Comparison of ENCODE assay signal across 16 cellular contexts in genomic region chr13:111461445-111462149, GRCh38.
"Had no signal": no experiment of that assay in that cellular context is flagged by ENCODE, and none has a peak within 500 bp of the region (broad histone marks: within the 10 kb centered on the region; RNA-seq: fewer than 3 reads in every experiment).

No MANE protein-coding gene starts in this region.

- H3K27ac Mint-ChIP-seq: activated naive CD4-positive, alpha-beta T cell treated with anti-CD3 and anti-CD28 coated beads for 36 hours; activated naive CD8-positive, alpha-beta T cell treated with anti-CD3 and anti-CD28 coated beads, Interleukin-2, amount 50 U/mL, for 24 hours; activated T-helper 2 cell treated with anti-CD3 and anti-CD28 coated beads, Interferon-gamma antibody, Interleukin-2, Interleukin-4, amounts not matched to agents 10 μg/mL and 5 μg/mL and 100 μg/mL, durations not matched to agents 14 hours and 24 hours and 36 hours; mesothelial cell of epicardium; T-helper 17 cell had no signal

- H3K4me1 ChIP-seq: gastrocnemius medialis, heart left ventricle, lower lobe of right lung, pancreas, tibial nerve had no signal

- H3K9me3 ChIP-seq: gastrocnemius medialis, lower lobe of right lung, pancreas had no signal

- ATAC-seq: activated naive CD8-positive, alpha-beta T cell treated with anti-CD3 and anti-CD28 coated beads, Interleukin-2, amount 50 U/mL, for 24 hours; gastrocnemius medialis; left cardiac atrium; pancreas; T-helper 17 cell had no signal

- H3K36me3 ChIP-seq: gastrocnemius medialis, heart left ventricle, lower lobe of right lung, pancreas, tibial nerve, WERI-Rb-1 had no signal

- H3K36me3 Mint-ChIP-seq: mesothelial cell of epicardium had no signal

- H3K27ac ChIP-seq: dorsolateral prefrontal cortex, gastrocnemius medialis, heart left ventricle, lower lobe of right lung, pancreas, tibial nerve, WERI-Rb-1 had no signal

- H3K4me3 Mint-ChIP-seq: activated naive CD4-positive, alpha-beta T cell treated with anti-CD3 and anti-CD28 coated beads for 36 hours; activated naive CD8-positive, alpha-beta T cell treated with anti-CD3 and anti-CD28 coated beads, Interleukin-2, amount 50 U/mL, for 24 hours; mesothelial cell of epicardium; T-helper 17 cell had no signal

- DNase-seq: activated CD4-positive, alpha-beta T cell treated with anti-CD3 and anti-CD28 coated beads for 48 hours; activated naive CD4-positive, alpha-beta T cell treated with anti-CD3 and anti-CD28 coated beads for 36 hours; activated naive CD8-positive, alpha-beta T cell treated with anti-CD3 and anti-CD28 coated beads, Interleukin-2, amount 50 U/mL, for 24 hours; erythroblast; gastrocnemius medialis; left cardiac atrium; lower lobe of right lung; stimulated activated CD4-positive, alpha-beta T cell treated with anti-CD3 and anti-CD28 coated beads, Interleukin-1b, Interleukin-23, amount 100 ng/mL, for 48 hours; T-helper 17 cell; WERI-Rb-1 had no signal

- H3K9me3 Mint-ChIP-seq: activated naive CD4-positive, alpha-beta T cell treated with anti-CD3 and anti-CD28 coated beads for 36 hours; activated naive CD8-positive, alpha-beta T cell treated with anti-CD3 and anti-CD28 coated beads, Interleukin-2, amount 50 U/mL, for 24 hours; activated T-helper 2 cell treated with anti-CD3 and anti-CD28 coated beads, Interferon-gamma antibody, Interleukin-2, Interleukin-4, amounts not matched to agents 10 μg/mL and 5 μg/mL and 100 μg/mL, durations not matched to agents 14 hours and 24 hours and 36 hours had no signal

- H3K4me1 Mint-ChIP-seq: mesothelial cell of epicardium, T-helper 17 cell had no signal

- H3K4me3 ChIP-seq: dorsolateral prefrontal cortex, gastrocnemius medialis, heart left ventricle, lower lobe of right lung, pancreas, tibial nerve had no signal
